ENCODE assay signal across 1 cellular context in the genomic region with DNA sequence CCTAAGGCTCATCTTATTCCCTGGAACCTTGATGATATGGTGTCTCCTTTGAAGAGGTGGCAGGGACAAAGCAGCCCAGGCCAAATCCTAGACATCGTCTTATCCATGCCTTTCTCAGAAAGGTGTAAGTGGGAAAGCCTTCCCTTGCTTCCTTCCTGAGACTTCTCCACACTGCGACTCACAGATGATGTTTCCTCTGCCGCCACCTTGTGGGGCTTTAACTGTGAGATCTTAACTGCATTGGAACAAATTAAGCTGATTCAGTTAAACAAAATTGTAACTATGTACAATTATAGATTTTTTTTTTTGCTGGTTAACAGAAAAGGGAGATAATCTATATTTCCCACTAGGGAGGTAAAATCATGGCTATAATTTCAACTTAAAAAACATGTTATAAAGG.
TF ChIP-seq lines count a peak whose summit lies in the region.

No MANE protein-coding gene starts in this region.

TF ChIP-seq in H1, 55 proteins besides CTCF, POLR2A, EP300 and RAD21 (continued from another document):
- no peak for TF ChIP-seq CHD7 (IDR thresholded peaks at IDR 0.05; ENCODE audit: insufficient replicate concordance, low read length)
- TF ChIP-seq JUN (IDR thresholded peaks at IDR 0.05; ENCODE audit: low read depth, low read length), result no peak
- TF ChIP-seq CBX8 (IDR thresholded peaks at IDR 0.05; ENCODE audit: borderline replicate concordance, low read depth, low read length), result no peak
- no peak for TF ChIP-seq BCL11A (IDR thresholded peaks at IDR 0.05; ENCODE audit: low read depth in 2 of 2, low read length in 2 of 2)
- TF ChIP-seq SIX5 (IDR thresholded peaks at IDR 0.05; ENCODE audit: low read depth, low read length), result no peak
- TF ChIP-seq CHD2 (IDR thresholded peaks at IDR 0.05; ENCODE audit: low read length), result no peak
